In genomic region chr5:94010814-94011213, GRCh38 we compare ENCODE assay signal across 1 cellular context.
TF ChIP-seq lines count a peak whose summit lies in the region.

No MANE protein-coding gene starts in this region.

TF ChIP-seq in IMR-90, 13 proteins besides CTCF, POLR2A, EP300 and RAD21 (continued from another document):
- TF ChIP-seq MAZ (IDR thresholded peaks at IDR 0.05; ENCODE audit: borderline replicate concordance, low read depth, low read length): no peak
- no peak for TF ChIP-seq SMC3 (IDR thresholded peaks at IDR 0.05; ENCODE audit: low read depth, low read length)
- no peak for TF ChIP-seq NFE2L2 (IDR thresholded peaks at IDR 0.05; ENCODE audit: low read depth, low read length)
- TF ChIP-seq RFX5 (IDR thresholded peaks at IDR 0.05; ENCODE audit: low read depth, low read length): no peak
- TF ChIP-seq FOS (IDR thresholded peaks at IDR 0.05; ENCODE audit: low read depth, low read length): no peak
- TF ChIP-seq CHD1 (IDR thresholded peaks at IDR 0.05; ENCODE audit: low read depth, low read length): no peak
- TF ChIP-seq MXI1 (IDR thresholded peaks at IDR 0.05; ENCODE audit: borderline replicate concordance, low read depth, low read length): no peak
- TF ChIP-seq RCOR1 (IDR thresholded peaks at IDR 0.05; ENCODE audit: insufficient replicate concordance, low read length): no peak
- no peak for TF ChIP-seq BHLHE40 (IDR thresholded peaks at IDR 0.05; ENCODE audit: low read depth, low read length)
- TF ChIP-seq USF2 (IDR thresholded peaks at IDR 0.05; ENCODE audit: low read depth, low read length): no peak
- no peak for TF ChIP-seq MAFK (IDR thresholded peaks at IDR 0.05; ENCODE audit: low read depth, low read length)
- no peak for TF ChIP-seq CEBPB (IDR thresholded peaks at IDR 0.05; ENCODE audit: low read depth, low read length)
